ENCODE assay signal across 1 cellular context in the genomic region with DNA sequence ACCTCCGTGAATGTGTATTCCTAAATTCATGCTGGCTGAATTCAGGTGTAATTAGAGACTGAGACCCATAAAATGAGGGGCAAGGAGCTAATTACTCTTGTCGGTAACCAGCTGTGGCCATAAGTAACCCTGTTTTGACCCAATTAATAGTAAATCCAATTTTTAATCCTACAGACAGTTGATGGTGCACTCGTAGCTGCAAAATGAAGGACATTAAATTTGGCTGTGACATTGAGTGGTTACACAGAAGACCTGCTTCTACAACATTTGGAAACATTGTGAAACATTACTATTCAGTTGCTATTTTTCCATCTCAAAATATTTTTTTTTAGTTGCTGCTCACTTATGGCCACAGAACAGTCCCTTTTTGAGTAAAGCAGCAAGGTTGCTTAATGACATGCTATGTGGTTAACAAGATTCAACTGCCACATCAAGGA.
TF ChIP-seq lines count a peak whose summit lies in the region.

No MANE protein-coding gene starts in this region.

TF ChIP-seq in HCT116, 20 proteins besides CTCF, POLR2A, EP300 and RAD21 (continued from another document):
- TF ChIP-seq TCF7L2 (IDR thresholded peaks at IDR 0.05; ENCODE audit: borderline replicate concordance, extremely low read depth, insufficient read depth, insufficient read length), result no peak
